22 cellular contexts compared by ENCODE assay signal in genomic region chr12:10563966-10564365, GRCh38. TPM values are rescaled to one million over a fixed set of nuclear protein-coding genes. Genes with fewer than 3 reads are reported as not detected.
DNase-seq lines count a peak whose midpoint lies in the region; ATAC-seq and TF ChIP-seq lines count a peak whose summit lies in the region.
"Had no signal": no experiment of that assay in that cellular context is flagged by ENCODE, and none has a peak within 500 bp of the region (broad histone marks: within the 10 kb centered on the region; RNA-seq: fewer than 3 reads in every experiment).

No MANE protein-coding gene starts in this region.

- TF ChIP-seq CTCF in OCI-LY1 (IDR thresholded peaks at IDR 0.05; ENCODE audit: low read length), result no peak

- DNase-seq in EH (ENCODE audit: low read depth) (peak; percentile 1), fibroblast of peridontal ligament (ENCODE audit: extremely low read depth) (peak; percentile 84), stromal cell of bone marrow (ENCODE audit: low read depth) (peak; percentile 32), putamen (ENCODE audit: low spot score) (no peak), trophoblast cell (no peak)
- DNase-seq: CD4-positive, CD25-positive, alpha-beta regulatory T cell; DMS53; GDM1; HCEC 1CT; MM.1S; NCI-H2029; NCI-H446 treated with DMSO at 0.1 percent for 48 hours; NCI-H526; NCI-H82; NK-92 treated with Interleukin-12 subunit alpha and Interleukin-12 subunit beta, amount 100 ng/mL, for 24 hours; Right ventricle myocardium superior; RPMI8226 had no signal

- H2AFZ ChIP-seq in OCI-LY1 (ENCODE audit: low read length), result peak overlapping the region; percentile 42; the same call in 1 of the 2 replicates
- no peak overlapping the region for H2AFZ ChIP-seq in trophoblast cell (ENCODE audit: insufficient read depth, low read length, poor library complexity)

- H3K9ac ChIP-seq in OCI-LY1 (ENCODE audit: low read length), result no peak overlapping the region
- no peak overlapping the region for H3K9ac ChIP-seq in trophoblast cell (ENCODE audit: low read length)
- H3K9ac ChIP-seq: BLaER1, KMS-11 had no signal

- H2BK12ac ChIP-seq in trophoblast cell (ENCODE audit: low read length), result no peak overlapping the region

- no peaks in the 10 kb centered on the region for H3F3A ChIP-seq in OCI-LY1 (ENCODE audit: insufficient read depth, low read length)

- H2AK5ac ChIP-seq in trophoblast cell (ENCODE audit: low read length), result no peak overlapping the region

- H4K12ac ChIP-seq in trophoblast cell (ENCODE audit: low read depth, low read length), result no peak overlapping the region

- no peaks in the 10 kb centered on the region for H3K9me2 ChIP-seq in OCI-LY1 (ENCODE audit: low read depth, low read length)

- H3K27ac ChIP-seq in OCI-LY1 (ENCODE audit: low read depth, low read length, poor library complexity, severe bottlenecking) (no peak overlapping the region), trophoblast cell (ENCODE audit: low read depth, low read length) (no peak overlapping the region)
- H3K27ac ChIP-seq: BLaER1, HL-60, KMS-11 had no signal

- no peak overlapping the region for H3K23ac ChIP-seq in trophoblast cell (ENCODE audit: low read length)

- no peaks in the 10 kb centered on the region for H4K20me1 ChIP-seq in OCI-LY1 (ENCODE audit: insufficient read depth, low read length)
- H4K20me1 ChIP-seq: BLaER1 had no signal

- WGBS in trophoblast cell (ENCODE audit: extremely low coverage, insufficient coverage, insufficient read length), result no CpG with 5 or more reads among the region's 3 CpGs

- H3K4me3 ChIP-seq in OCI-LY1 (ENCODE audit: low read depth, low read length, poor library complexity, severe bottlenecking) (no peak overlapping the region), trophoblast cell (ENCODE audit: low read depth, low read length) (no peak overlapping the region)
- H3K4me3 ChIP-seq: BLaER1 had no signal

- H3K4me1 ChIP-seq in OCI-LY1 (ENCODE audit: insufficient read depth, low read length, severe bottlenecking), result peaks cover 52% of the 10 kb centered on the region
- no peaks in the 10 kb centered on the region for H3K4me1 ChIP-seq in trophoblast cell (ENCODE audit: control insufficient read depth in 1 of 2, insufficient read depth in 2 of 2, low read length in 2 of 2)

- no peaks in the 10 kb centered on the region for H3K36me3 ChIP-seq in OCI-LY1 (ENCODE audit: insufficient read depth, low read length)
- H3K36me3 ChIP-seq in trophoblast cell (ENCODE audit: control insufficient read depth in 1 of 2, insufficient read depth in 2 of 2, low read length in 2 of 2), result no peaks in the 10 kb centered on the region
- H3K36me3 ChIP-seq: BLaER1 had no signal

- H3K18ac ChIP-seq in trophoblast cell (ENCODE audit: low read length), result no peak overlapping the region

- H3K27me3 ChIP-seq in OCI-LY1 (ENCODE audit: insufficient read depth, low read length), result no peaks in the 10 kb centered on the region
- H3K27me3 ChIP-seq in trophoblast cell (ENCODE audit: insufficient read depth, low read length), result no peaks in the 10 kb centered on the region
- H3K27me3 ChIP-seq: BLaER1 had no signal

- H3K79me2 ChIP-seq in OCI-LY1 (ENCODE audit: insufficient read depth, low read length), result no peaks in the 10 kb centered on the region
- H3K79me2 ChIP-seq in trophoblast cell (ENCODE audit: control insufficient read depth, insufficient read depth, low read length, poor library complexity), result no peaks in the 10 kb centered on the region

- ATAC-seq in GM19463 (IDR thresholded peaks at IDR 0.05; ENCODE audit: unreplicated experiment), result no peak

- no peaks in the 10 kb centered on the region for H3K79me1 ChIP-seq in trophoblast cell (ENCODE audit: low read length)

- H4K91ac ChIP-seq in trophoblast cell (ENCODE audit: low read depth, low read length), result no peak overlapping the region

- H3K4me2 ChIP-seq in OCI-LY1 (ENCODE audit: low read length), result no peak overlapping the region
- no peak overlapping the region for H3K4me2 ChIP-seq in trophoblast cell (ENCODE audit: low read length)
- H3K4me2 ChIP-seq: BLaER1, KMS-11 had no signal

- no peak overlapping the region for H2BK120ac ChIP-seq in trophoblast cell (ENCODE audit: insufficient read depth, low read length, poor library complexity)

- H4K8ac ChIP-seq in trophoblast cell (ENCODE audit: low read depth, low read length), result no peak overlapping the region

- H3K14ac ChIP-seq in trophoblast cell (ENCODE audit: low read length), result no peak overlapping the region

- H2BK5ac ChIP-seq in trophoblast cell (ENCODE audit: low read depth, low read length, poor library complexity), result no peak overlapping the region

- H3K9me3 ChIP-seq in OCI-LY1 (ENCODE audit: low read length), result no peaks in the 10 kb centered on the region
- H3K9me3 ChIP-seq in trophoblast cell (ENCODE audit: insufficient read depth, low read depth, low read length), result no peaks in the 10 kb centered on the region
- H3K9me3 ChIP-seq: BLaER1 had no signal

- H3K4ac ChIP-seq in trophoblast cell (ENCODE audit: low read depth, low read length), result no peak overlapping the region

RNA-seq across cellular contexts. Expression of gene MAGOHB, which starts 49.4 kb away (rescaled TPM):
- 32.1 TPM in 2 replicates for polyA plus RNA-seq in trophoblast cell (2013)

RNA-seq across cellular contexts. Expression of gene EIF2S3B, which starts 58.3 kb away (rescaled TPM):
- polyA plus RNA-seq in trophoblast cell (2013), result 3.3 TPM in 2 replicates

Comparison
In these comparisons a context has a peak if more than half of its experiments do, and no peak if none do; other contexts are left out.
1. DNase-seq: peak in EH (single experiment), fibroblast of peridontal ligament (single experiment) and stromal cell of bone marrow (single experiment); none in putamen (single experiment) and trophoblast cell (0 of 2).